In genomic region chr11:120259241-120259640, GRCh38 we compare ENCODE assay signal across 26 cellular contexts. TPM values are rescaled to one million over a fixed set of nuclear protein-coding genes. Genes with fewer than 3 reads are reported as not detected.
"Had no signal": no experiment of that assay in that cellular context is flagged by ENCODE, and none has a peak within 500 bp of the region (broad histone marks: within the 10 kb centered on the region; RNA-seq: fewer than 3 reads in every experiment).

No MANE protein-coding gene starts in this region.

- DNase-seq: KBM-7, MV-4-11, NCI-H1048, NCI-H1105, NCI-H1417, NCI-H1436 treated with DMSO at 0.1 percent for 48 hours, NCI-H1694, NCI-H187 treated with DMSO at 0.1 percent for 48 hours, NCI-H2029 treated with DMSO at 0.1 percent for 48 hours, NCI-H2107, NCI-H2227 treated with DMSO at 0.1 percent for 48 hours, NCI-H510A, NCI-H524 treated with DMSO at 0.1 percent for 48 hours, NCI-H69, NCI-H774, Right ventricle myocardium superior, RPMI8226, SIG-M5 had no signal

- H3K27ac Mint-ChIP-seq: IgD-negative memory B cell had no signal

- H3K4me3 Mint-ChIP-seq: IgD-negative memory B cell had no signal

- H3K27ac ChIP-seq: HL-60, SJSA1, SK-N-MC had no signal

- H3K9me3 Mint-ChIP-seq: IgD-negative memory B cell had no signal

- FAIRE-seq: HTR-8/SVneo, RCC 7860 had no signal

- H3K9me3 ChIP-seq: SJSA1 had no signal

- H3K4me3 ChIP-seq: SJSA1, SK-N-MC had no signal

- H3K4me1 ChIP-seq: SJSA1 had no signal

- H3K36me3 ChIP-seq: SJSA1 had no signal

- H3K27me3 ChIP-seq: SJSA1 had no signal

RNA-seq across cellular contexts. Expression of gene POU2F3, which starts 19.3 kb away (rescaled TPM):
- total RNA-seq: LHCN-M2, MCF 10A, Right ventricle myocardium superior, SJSA1 had no signal
- polyA plus RNA-seq: IgD-negative memory B cell had no signal
